ENCODE assay signal across 19 cellular contexts in genomic region chr1:79760521-79760920, GRCh38.
"Had no signal": no experiment of that assay in that cellular context is flagged by ENCODE, and none has a peak within 500 bp of the region (broad histone marks: within the 10 kb centered on the region; RNA-seq: fewer than 3 reads in every experiment).

No MANE protein-coding gene starts in this region.

- H3K27me3 Mint-ChIP-seq: activated B cell treated with CpG ODN at 0.5 μM for 24 hours; activated CD4-positive, alpha-beta memory T cell treated with anti-CD3 and anti-CD28 coated beads, Interleukin-2, amount 10 ng/mL, durations not matched to agents 7 days and 5 days; activated CD8-positive, alpha-beta memory T cell treated with anti-CD3 and anti-CD28 coated beads, Interleukin-2, amount 10 ng/mL, durations not matched to agents 7 days and 5 days; activated naive CD8-positive, alpha-beta T cell; T-helper 17 cell had no signal

- H3K36me3 Mint-ChIP-seq: activated CD8-positive, alpha-beta memory T cell treated with anti-CD3 and anti-CD28 coated beads, Interleukin-2, amount 10 ng/mL, durations not matched to agents 7 days and 5 days; activated naive CD8-positive, alpha-beta T cell had no signal

- H3K4me3 Mint-ChIP-seq: activated B cell treated with CpG ODN at 0.5 μM for 24 hours; activated CD4-positive, alpha-beta memory T cell treated with anti-CD3 and anti-CD28 coated beads, Interleukin-2, amount 10 ng/mL, durations not matched to agents 7 days and 5 days; activated CD8-positive, alpha-beta memory T cell treated with anti-CD3 and anti-CD28 coated beads, Interleukin-2, amount 10 ng/mL, durations not matched to agents 7 days and 5 days; activated naive CD8-positive, alpha-beta T cell; natural killer cell; T-helper 17 cell had no signal

- DNase-seq: activated B cell treated with CpG ODN at 0.5 μM for 24 hours; activated CD4-positive, alpha-beta memory T cell treated with anti-CD3 and anti-CD28 coated beads, Interleukin-2, amount 10 ng/mL, durations not matched to agents 7 days and 5 days; activated CD4-positive, alpha-beta T cell treated with anti-CD3 and anti-CD28 coated beads for 48 hours; activated CD8-positive, alpha-beta memory T cell treated with anti-CD3 and anti-CD28 coated beads, Interleukin-2, amount 10 ng/mL, durations not matched to agents 7 days and 5 days; amygdala; colonic mucosa; foreskin keratinocyte; left cardiac atrium; lower lobe of right lung; natural killer cell; pancreas; sigmoid colon; stimulated activated CD8-positive, alpha-beta memory T cell treated with anti-CD3 and anti-CD28 coated beads, Interleukin-4, amount 100 ng/mL, for 48 hours; stimulated activated naive CD4-positive, alpha-beta T cell; substantia nigra; T-helper 17 cell; tibial artery had no signal

- H3K4me1 Mint-ChIP-seq: activated B cell treated with CpG ODN at 0.5 μM for 24 hours; activated CD4-positive, alpha-beta memory T cell treated with anti-CD3 and anti-CD28 coated beads, Interleukin-2, amount 10 ng/mL, durations not matched to agents 7 days and 5 days; activated CD8-positive, alpha-beta memory T cell treated with anti-CD3 and anti-CD28 coated beads, Interleukin-2, amount 10 ng/mL, durations not matched to agents 7 days and 5 days; natural killer cell; T-helper 17 cell had no signal

- H3K4me3 ChIP-seq: colonic mucosa, hepatocyte, lower lobe of right lung, pancreas, sigmoid colon, tibial artery had no signal

- H3K27ac Mint-ChIP-seq: activated B cell treated with CpG ODN at 0.5 μM for 24 hours; activated CD4-positive, alpha-beta memory T cell treated with anti-CD3 and anti-CD28 coated beads, Interleukin-2, amount 10 ng/mL, durations not matched to agents 7 days and 5 days; activated CD8-positive, alpha-beta memory T cell treated with anti-CD3 and anti-CD28 coated beads, Interleukin-2, amount 10 ng/mL, durations not matched to agents 7 days and 5 days; activated naive CD8-positive, alpha-beta T cell; natural killer cell; T-helper 17 cell had no signal

- H3K27ac ChIP-seq: colonic mucosa, foreskin keratinocyte, hepatocyte, lower lobe of right lung, pancreas, sigmoid colon, tibial artery had no signal
